ENCODE assay signal across 19 cellular contexts in the genomic region with DNA sequence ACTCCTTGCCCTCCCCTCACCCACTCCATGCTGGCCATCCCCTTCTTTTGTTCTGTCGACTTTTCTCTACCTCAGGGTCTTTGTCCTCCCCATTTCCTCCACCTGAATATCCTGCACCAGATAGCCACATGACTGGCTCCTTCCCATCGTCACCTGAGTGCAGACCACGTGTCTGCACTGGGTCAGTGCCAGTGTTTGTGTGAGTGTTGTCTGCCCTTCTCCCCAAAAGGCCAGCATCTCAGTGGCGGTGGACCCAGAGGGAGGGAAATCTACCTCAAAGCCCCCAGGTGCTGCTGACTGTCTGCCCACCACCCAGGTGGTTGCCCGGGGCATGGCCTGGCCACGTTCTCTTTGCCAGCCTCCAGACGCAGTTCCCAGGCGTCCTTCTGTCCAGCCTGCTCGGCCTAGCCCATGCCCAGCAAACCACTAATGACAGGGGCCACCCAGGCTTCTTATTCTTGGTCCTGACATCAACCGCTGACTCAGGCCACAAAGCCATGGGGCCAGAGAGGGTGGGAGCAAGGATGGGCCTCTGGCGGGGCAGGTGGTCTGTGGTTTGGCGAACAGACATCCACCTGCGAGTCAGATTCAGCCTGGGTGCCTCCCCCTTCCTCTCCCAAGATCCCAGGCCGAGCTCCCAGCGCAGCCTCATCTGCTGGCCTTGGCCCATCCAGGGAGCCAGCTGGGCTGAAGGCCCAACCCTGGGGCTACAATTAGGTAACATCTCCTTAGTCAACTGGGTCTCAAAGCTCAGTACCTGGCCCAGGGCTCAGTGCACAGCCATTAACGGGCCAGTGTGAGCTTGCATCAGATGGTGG. TPM values are rescaled to one million over a fixed set of nuclear protein-coding genes. Genes with fewer than 3 reads are reported as not detected.
DNase-seq lines count a peak whose midpoint lies in the region; ATAC-seq and TF ChIP-seq lines count a peak whose summit lies in the region.
"Had no signal": no experiment of that assay in that cellular context is flagged by ENCODE, and none has a peak within 500 bp of the region (broad histone marks: within the 10 kb centered on the region; RNA-seq: fewer than 3 reads in every experiment).

No MANE protein-coding gene starts in this region.

- H3K9ac ChIP-seq in Karpas-422 (ENCODE audit: low read length) = peak overlapping the region; percentile 20; the same call in 1 of the 2 replicates

- H3K27ac ChIP-seq in Karpas-422 (ENCODE audit: low read length) (no peak overlapping the region), gastroesophageal sphincter (no peak overlapping the region)
- H3K27ac ChIP-seq: PC-9, thyroid gland had no signal

- DNase-seq in A172 (ENCODE audit: low spot score) (peak; percentile 15), Karpas-422 (no peak), astrocyte of the hippocampus (ENCODE audit: low read depth, low spot score) (peak; percentile 42), myocyte (ENCODE audit: low read depth) (peak; percentile 97), superior temporal gyrus (ENCODE audit: extremely low spot score) (no peak)
- DNase-seq: HFFc6, hippocampal formation, NCI-H1694 treated with DMSO at 0.1 percent for 48 hours, NCI-H748 treated with DMSO at 0.1 percent for 48 hours, PC-9, T1000, thyroid gland had no signal

- H3K4me3 ChIP-seq in Karpas-422 (ENCODE audit: low read length) (no peak overlapping the region), gastroesophageal sphincter (no peak overlapping the region)
- H3K4me3 ChIP-seq: PC-9, thyroid gland had no signal

- no peak for TF ChIP-seq EP300 in gastroesophageal sphincter (IDR thresholded peaks at IDR 0.05)

- H3K79me2 ChIP-seq in Karpas-422 (ENCODE audit: low read length) = no peaks in the 10 kb centered on the region

- H3K9me3 ChIP-seq in Karpas-422 (ENCODE audit: low read length) = no peaks in the 10 kb centered on the region
- no peaks in the 10 kb centered on the region for H3K9me3 ChIP-seq in gastroesophageal sphincter
- H3K9me3 ChIP-seq: thyroid gland had no signal

- no peak for TF ChIP-seq CTCF in gastroesophageal sphincter (IDR thresholded peaks at IDR 0.05)

- H3K4me1 ChIP-seq in Karpas-422 (ENCODE audit: low read length) (peaks cover 60% of the 10 kb centered on the region), gastroesophageal sphincter (peaks cover 0 to 35% (median 12%) of the 10 kb centered on the region in 3 donors)

- H3K9me2 ChIP-seq in Karpas-422 (replicated peaks; ENCODE audit: insufficient read depth, low read length) = no peaks in the 10 kb centered on the region

- H2AFZ ChIP-seq in Karpas-422 (ENCODE audit: low read length) = no peak overlapping the region
- H2AFZ ChIP-seq: PC-9 had no signal

- H3K36me3 ChIP-seq in Karpas-422 (ENCODE audit: insufficient read depth, low read length) = no peaks in the 10 kb centered on the region
- H3K36me3 ChIP-seq in gastroesophageal sphincter = no peaks in the 10 kb centered on the region
- H3K36me3 ChIP-seq: thyroid gland had no signal

- H3K27me3 ChIP-seq in Karpas-422 (ENCODE audit: low read length) (no peaks in the 10 kb centered on the region), gastroesophageal sphincter (no peaks in the 10 kb centered on the region)
- H3K27me3 ChIP-seq: thyroid gland had no signal

- no peak for TF ChIP-seq POLR2A in gastroesophageal sphincter (IDR thresholded peaks at IDR 0.05)

- WGBS in gastroesophageal sphincter (ENCODE audit: low coverage in 1 of 2), 2 donors = 70 to 80% methylated on average over 1 of the region's 16 CpGs

- no peak for ATAC-seq in HG02938 (IDR thresholded peaks at IDR 0.05; ENCODE audit: unreplicated experiment)
- ATAC-seq in HG03571 (IDR thresholded peaks at IDR 0.05; ENCODE audit: unreplicated experiment) = no peak
- ATAC-seq in gastroesophageal sphincter = no peak
- ATAC-seq: activated CD4-positive, CD25-positive, alpha-beta regulatory T cell treated with anti-CD3 and anti-CD28 coated beads, Interleukin-2, amount 50 U/mL, for 24 hours; right cardiac atrium; SK-N-SH treated with all-trans-retinoic acid at 6 μM for 48 hours had no signal

- H3K4me2 ChIP-seq in Karpas-422 (ENCODE audit: low read depth, low read length, poor library complexity, severe bottlenecking) = no peak overlapping the region
- H3K4me2 ChIP-seq: PC-9 had no signal

- no peaks in the 10 kb centered on the region for H4K20me1 ChIP-seq in Karpas-422 (ENCODE audit: insufficient read depth, low read depth, low read length)

RNA-seq across cellular contexts. Expression of gene NINJ1, which starts 5.5 kb away (rescaled TPM):
- 64.2 and 68.2 TPM in 2 replicates for total RNA-seq in A172 (2014; rRNA removed; shearing (Covaris generic))
- total RNA-seq in Karpas-422 (2014; rRNA removed; shearing (Covaris generic); ENCODE audit: low replicate concordance) = 10.3 and 10.4 TPM in 2 replicates
- 33.6 and 78.3 TPM in 2 replicates for total RNA-seq in myocyte
- 27.3 TPM for polyA plus RNA-seq in myocyte (2012)
- 10 to 100 TPM; 58.8 to 81.6 (median 75.2) TPM for total RNA-seq in gastroesophageal sphincter

RNA-seq across cellular contexts. Expression of gene CARD19, which starts 43.6 kb away (rescaled TPM):
- 51.7 and 74.8 TPM in 2 replicates for total RNA-seq in A172 (2014; rRNA removed; shearing (Covaris generic))
- 5.5 and 11.4 TPM in 2 replicates for total RNA-seq in Karpas-422 (2014; rRNA removed; shearing (Covaris generic); ENCODE audit: low replicate concordance)
- total RNA-seq in myocyte (61.2 and 143 TPM in 2 replicates), gastroesophageal sphincter (10 to 100 TPM; 78.5 to 82.2 (median 80.1) TPM)
- 45.0 TPM for polyA plus RNA-seq in myocyte (2012)

RNA-seq across cellular contexts. Expression of gene WNK2, which starts 44.4 kb away (rescaled TPM):
- total RNA-seq in A172 (2014; rRNA removed; shearing (Covaris generic)) = not detected in 2 replicates
- not detected in 2 replicates for total RNA-seq in Karpas-422 (2014; rRNA removed; shearing (Covaris generic); ENCODE audit: low replicate concordance)
- not detected in 2 replicates for total RNA-seq in myocyte
- not detected for polyA plus RNA-seq in myocyte (2012)
- total RNA-seq in gastroesophageal sphincter = 100 to 1,000 TPM in 1 of 4 donors, 10 to 100 TPM in 3; 26.8 to 104 (median 48.6) TPM
- total RNA-seq: HFFc6, osteocyte had no signal

Comparison
In these comparisons a context has a peak if more than half of its experiments do, and no peak if none do; other contexts are left out.
1. DNase-seq: peak in A172 (single experiment), astrocyte of the hippocampus (single experiment) and myocyte (single experiment); none in Karpas-422 (single experiment) and superior temporal gyrus (single experiment).
2. RNA of gene WNK2, which starts 44.4 kb away (total RNA-seq): 26.8 to 104 TPM in gastroesophageal sphincter; not detected in A172, not detected in Karpas-422 and not detected in myocyte; every median in the first group is over 10 times any median in the second.